ENCODE assay signal across 8 cellular contexts in the genomic region with DNA sequence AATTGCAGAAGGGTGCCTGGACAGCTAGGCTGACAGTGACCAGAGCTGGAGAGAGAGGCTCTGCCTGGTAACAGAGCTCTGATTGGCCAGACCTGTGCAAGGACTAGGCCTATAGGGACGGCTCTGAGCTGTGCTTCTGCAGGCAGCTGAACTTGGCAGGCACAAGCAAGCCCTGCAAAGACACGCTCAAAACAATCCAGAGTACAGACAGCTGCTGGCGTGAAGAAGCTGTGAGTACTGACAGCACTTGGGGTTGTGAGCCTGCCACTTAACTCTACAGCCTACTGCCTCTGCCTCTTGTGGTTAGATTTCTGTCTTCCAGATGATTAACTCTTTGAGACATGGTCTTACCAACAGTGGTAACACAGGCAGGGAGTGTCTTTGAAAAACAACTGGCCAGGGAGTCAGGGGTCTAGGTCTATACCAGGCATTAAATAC.
DNase-seq lines count a peak whose midpoint lies in the region; ATAC-seq and TF ChIP-seq lines count a peak whose summit lies in the region.

No MANE protein-coding gene starts in this region.

- peak overlapping the region in 6 of 12 donors; percentile 12 to 30 (median 24) for H3K4me3 ChIP-seq in heart left ventricle

- H3K9me3 ChIP-seq in heart left ventricle = no peaks in the 10 kb centered on the region

- H3K36me3 ChIP-seq in heart left ventricle = no peaks in the 10 kb centered on the region

- H3K27me3 ChIP-seq in heart left ventricle = no peaks in the 10 kb centered on the region

- H3K27ac ChIP-seq in heart left ventricle = peak overlapping the region in 11 of 12 donors; percentile 44 to 80 (median 71)

- TF ChIP-seq POLR2A in heart left ventricle (IDR thresholded peaks at IDR 0.05) = no peak

- DNase-seq in DMS53 (lab: John Stamatoyannopoulos, UW) (peak; percentile 92), NCI-H524 treated with DMSO at 0.1 percent for 48 hours (lab: John Stamatoyannopoulos, UW) (peak; percentile 89), amniotic stem cell (lab: John Stamatoyannopoulos, UW) (peak; percentile 80), heart left ventricle (peak; percentile 87 to 96 (median 93)), pons (ENCODE audit: low spot score) (peak; percentile 97), T1000 (lab: John Stamatoyannopoulos, UW) (no peak)

- H3K4me1 ChIP-seq in heart left ventricle = peaks cover 0 to 71% (median 48%) of the 10 kb centered on the region in 12 donors

- peak; percentile 97 for ATAC-seq in GM19468 (IDR thresholded peaks at IDR 0.05; ENCODE audit: extremely low read depth, unreplicated experiment)
- peak; percentile 94 for ATAC-seq in HG03460 (IDR thresholded peaks at IDR 0.05; ENCODE audit: unreplicated experiment)
- ATAC-seq in heart left ventricle = peak; percentile 98 to 99 (median 99)

- peak in 1 of 12 donors; percentile 12 for TF ChIP-seq CTCF in heart left ventricle (IDR thresholded peaks at IDR 0.05)

- 0 to 4% (median 1%) methylated on average over 3 of the region's 3 CpGs for whole genome bisulfite sequencing in heart left ventricle, 4 donors

- intact Hi-C loops in heart left ventricle (cut with DNase I) = loop anchor here in 4 of 10 donors (5.0 to 10.0 kb wide), 4 partner anchors 102 to 742 kb away; partner anchors contain the start of gene IGFBP5 (in 1 of the 4)
